ENCODE assay signal across 1 cellular context in the genomic region with DNA sequence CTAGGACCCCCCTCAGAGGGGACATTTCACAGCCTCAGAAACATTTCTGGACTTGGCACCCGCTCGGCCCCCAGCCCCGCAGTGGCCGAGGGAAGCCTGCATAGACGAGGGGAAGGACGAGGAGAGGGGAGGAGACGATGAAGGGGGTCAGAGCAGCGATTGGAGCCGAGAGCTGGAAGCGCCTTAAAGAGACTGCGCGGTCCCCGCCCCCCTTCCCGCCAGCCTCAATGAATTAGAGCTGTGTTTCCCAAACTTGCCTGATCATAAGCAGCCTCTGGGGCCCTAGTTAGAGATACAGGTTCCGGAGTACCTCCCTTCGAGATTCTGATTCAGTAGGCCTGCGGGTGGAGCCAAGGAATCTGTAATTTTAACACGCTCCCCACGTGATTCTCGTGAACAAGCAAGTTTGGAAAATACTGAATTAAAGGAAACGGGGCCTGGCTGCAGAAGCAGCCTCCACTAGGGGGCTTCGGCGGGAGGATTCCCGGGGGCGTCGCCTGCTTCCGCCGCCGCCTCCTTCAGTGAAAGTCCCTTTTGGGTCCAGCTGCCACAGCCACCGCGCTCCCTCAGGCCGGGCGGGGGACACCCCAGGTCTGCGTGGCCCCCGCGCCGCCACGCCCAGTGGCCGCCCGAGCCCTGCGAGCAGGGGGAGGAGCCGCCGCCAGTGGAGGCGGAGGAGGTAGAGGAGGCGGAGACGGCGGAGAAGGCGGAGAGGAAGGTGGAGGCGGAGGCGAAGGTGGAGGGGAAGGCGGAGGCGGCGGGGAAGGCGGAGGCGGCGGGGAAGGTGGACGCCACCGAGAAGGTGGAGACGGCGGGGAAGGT.
TF ChIP-seq lines count a peak whose summit lies in the region.

A gene (plus strand): TSS at position 651 of the 822 bp plus-strand sequence. CDS start 824 bp downstream, outside the sequence.

TF ChIP-seq in GM12878, 131 proteins besides CTCF, POLR2A, EP300 and RAD21 (continued from another document and continues in another):
- TF ChIP-seq, protein P1, sequence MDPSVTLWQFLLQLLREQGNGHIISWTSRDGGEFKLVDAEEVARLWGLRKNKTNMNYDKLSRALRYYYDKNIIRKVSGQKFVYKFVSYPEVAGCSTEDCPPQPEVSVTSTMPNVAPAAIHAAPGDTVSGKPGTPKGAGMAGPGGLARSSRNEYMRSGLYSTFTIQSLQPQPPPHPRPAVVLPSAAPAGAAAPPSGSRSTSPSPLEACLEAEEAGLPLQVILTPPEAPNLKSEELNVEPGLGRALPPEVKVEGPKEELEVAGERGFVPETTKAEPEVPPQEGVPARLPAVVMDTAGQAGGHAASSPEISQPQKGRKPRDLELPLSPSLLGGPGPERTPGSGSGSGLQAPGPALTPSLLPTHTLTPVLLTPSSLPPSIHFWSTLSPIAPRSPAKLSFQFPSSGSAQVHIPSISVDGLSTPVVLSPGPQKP (IDR thresholded peaks at IDR 0.05; ENCODE audit: low read depth, low read length) = no peak
- TF ChIP-seq, protein P2, sequence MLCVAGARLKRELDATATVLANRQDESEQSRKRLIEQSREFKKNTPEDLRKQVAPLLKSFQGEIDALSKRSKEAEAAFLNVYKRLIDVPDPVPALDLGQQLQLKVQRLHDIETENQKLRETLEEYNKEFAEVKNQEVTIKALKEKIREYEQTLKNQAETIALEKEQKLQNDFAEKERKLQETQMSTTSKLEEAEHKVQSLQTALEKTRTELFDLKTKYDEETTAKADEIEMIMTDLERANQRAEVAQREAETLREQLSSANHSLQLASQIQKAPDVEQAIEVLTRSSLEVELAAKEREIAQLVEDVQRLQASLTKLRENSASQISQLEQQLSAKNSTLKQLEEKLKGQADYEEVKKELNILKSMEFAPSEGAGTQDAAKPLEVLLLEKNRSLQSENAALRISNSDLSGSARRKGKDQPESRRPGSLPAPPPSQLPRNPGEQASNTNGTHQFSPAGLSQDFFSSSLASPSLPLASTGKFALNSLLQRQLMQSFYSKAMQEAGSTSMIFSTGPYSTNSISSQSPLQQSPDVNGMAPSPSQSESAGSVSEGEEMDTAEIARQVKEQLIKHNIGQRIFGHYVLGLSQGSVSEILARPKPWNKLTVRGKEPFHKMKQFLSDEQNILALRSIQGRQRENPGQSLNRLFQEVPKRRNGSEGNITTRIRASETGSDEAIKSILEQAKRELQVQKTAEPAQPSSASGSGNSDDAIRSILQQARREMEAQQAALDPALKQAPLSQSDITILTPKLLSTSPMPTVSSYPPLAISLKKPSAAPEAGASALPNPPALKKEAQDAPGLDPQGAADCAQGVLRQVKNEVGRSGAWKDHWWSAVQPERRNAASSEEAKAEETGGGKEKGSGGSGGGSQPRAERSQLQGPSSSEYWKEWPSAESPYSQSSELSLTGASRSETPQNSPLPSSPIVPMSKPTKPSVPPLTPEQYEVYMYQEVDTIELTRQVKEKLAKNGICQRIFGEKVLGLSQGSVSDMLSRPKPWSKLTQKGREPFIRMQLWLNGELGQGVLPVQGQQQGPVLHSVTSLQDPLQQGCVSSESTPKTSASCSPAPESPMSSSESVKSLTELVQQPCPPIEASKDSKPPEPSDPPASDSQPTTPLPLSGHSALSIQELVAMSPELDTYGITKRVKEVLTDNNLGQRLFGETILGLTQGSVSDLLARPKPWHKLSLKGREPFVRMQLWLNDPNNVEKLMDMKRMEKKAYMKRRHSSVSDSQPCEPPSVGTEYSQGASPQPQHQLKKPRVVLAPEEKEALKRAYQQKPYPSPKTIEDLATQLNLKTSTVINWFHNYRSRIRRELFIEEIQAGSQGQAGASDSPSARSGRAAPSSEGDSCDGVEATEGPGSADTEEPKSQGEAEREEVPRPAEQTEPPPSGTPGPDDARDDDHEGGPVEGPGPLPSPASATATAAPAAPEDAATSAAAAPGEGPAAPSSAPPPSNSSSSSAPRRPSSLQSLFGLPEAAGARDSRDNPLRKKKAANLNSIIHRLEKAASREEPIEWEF (IDR thresholded peaks at IDR 0.05; ENCODE audit: insufficient replicate concordance, low read depth, low read length) = no peak
- no peak for TF ChIP-seq MEF2A (IDR thresholded peaks at IDR 0.05; ENCODE audit: insufficient read depth, low read depth, low read length)
- no peak for TF ChIP-seq NFXL1 (IDR thresholded peaks at IDR 0.05; ENCODE audit: borderline replicate concordance)
- TF ChIP-seq, protein P3, sequence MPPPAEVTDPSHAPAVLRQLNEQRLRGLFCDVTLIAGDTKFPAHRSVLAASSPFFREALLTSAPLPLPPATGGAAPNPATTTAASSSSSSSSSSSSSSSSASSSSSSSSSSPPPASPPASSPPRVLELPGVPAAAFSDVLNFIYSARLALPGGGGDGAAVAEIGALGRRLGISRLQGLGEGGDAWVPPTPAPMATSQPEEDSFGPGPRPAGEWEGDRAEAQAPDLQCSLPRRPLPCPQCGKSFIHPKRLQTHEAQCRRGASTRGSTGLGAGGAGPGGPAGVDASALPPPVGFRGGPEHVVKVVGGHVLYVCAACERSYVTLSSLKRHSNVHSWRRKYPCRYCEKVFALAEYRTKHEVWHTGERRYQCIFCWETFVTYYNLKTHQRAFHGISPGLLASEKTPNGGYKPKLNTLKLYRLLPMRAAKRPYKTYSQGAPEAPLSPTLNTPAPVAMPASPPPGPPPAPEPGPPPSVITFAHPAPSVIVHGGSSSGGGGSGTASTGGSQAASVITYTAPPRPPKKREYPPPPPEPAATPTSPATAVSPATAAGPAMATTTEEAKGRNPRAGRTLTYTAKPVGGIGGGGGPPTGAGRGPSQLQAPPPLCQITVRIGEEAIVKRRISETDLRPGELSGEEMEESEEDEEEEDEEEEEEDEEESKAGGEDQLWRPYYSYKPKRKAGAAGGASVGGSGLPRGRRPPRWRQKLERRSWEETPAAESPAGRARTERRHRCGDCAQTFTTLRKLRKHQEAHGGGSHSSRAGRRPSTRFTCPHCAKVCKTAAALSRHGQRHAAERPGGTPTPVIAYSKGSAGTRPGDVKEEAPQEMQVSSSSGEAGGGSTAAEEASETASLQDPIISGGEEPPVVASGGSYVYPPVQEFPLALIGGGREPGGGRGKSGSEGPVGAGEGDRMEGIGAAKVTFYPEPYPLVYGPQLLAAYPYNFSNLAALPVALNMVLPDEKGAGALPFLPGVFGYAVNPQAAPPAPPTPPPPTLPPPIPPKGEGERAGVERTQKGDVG (CRISPR knock-in tag; IDR thresholded peaks at IDR 0.05) = no peak
- TF ChIP-seq ATF7 (IDR thresholded peaks at IDR 0.05; ENCODE audit: low read depth) = 0 out of 2 replicates have a peak, but pooled peaks have one; percentile 35
- peak in 1 of 2 experiments; percentile 50; a peak in 1 of 4 replicates for TF ChIP-seq BHLHE40 (IDR thresholded peaks at IDR 0.05; ENCODE audit: borderline replicate concordance in 1 of 2, low read depth in 2 of 2, low read length in 1 of 2)
- TF ChIP-seq, protein P4, sequence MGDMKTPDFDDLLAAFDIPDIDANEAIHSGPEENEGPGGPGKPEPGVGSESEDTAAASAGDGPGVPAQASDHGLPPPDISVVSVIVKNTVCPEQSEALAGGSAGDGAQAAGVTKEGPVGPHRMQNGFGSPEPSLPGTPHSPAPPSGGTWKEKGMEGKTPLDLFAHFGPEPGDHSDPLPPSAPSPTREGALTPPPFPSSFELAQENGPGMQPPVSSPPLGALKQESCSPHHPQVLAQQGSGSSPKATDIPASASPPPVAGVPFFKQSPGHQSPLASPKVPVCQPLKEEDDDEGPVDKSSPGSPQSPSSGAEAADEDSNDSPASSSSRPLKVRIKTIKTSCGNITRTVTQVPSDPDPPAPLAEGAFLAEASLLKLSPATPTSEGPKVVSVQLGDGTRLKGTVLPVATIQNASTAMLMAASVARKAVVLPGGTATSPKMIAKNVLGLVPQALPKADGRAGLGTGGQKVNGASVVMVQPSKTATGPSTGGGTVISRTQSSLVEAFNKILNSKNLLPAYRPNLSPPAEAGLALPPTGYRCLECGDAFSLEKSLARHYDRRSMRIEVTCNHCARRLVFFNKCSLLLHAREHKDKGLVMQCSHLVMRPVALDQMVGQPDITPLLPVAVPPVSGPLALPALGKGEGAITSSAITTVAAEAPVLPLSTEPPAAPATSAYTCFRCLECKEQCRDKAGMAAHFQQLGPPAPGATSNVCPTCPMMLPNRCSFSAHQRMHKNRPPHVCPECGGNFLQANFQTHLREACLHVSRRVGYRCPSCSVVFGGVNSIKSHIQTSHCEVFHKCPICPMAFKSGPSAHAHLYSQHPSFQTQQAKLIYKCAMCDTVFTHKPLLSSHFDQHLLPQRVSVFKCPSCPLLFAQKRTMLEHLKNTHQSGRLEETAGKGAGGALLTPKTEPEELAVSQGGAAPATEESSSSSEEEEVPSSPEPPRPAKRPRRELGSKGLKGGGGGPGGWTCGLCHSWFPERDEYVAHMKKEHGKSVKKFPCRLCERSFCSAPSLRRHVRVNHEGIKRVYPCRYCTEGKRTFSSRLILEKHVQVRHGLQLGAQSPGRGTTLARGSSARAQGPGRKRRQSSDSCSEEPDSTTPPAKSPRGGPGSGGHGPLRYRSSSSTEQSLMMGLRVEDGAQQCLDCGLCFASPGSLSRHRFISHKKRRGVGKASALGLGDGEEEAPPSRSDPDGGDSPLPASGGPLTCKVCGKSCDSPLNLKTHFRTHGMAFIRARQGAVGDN (IDR thresholded peaks at IDR 0.05) = no peak
- TF ChIP-seq SMARCA5 (IDR thresholded peaks at IDR 0.05) = 0 out of 2 replicates have a peak, but pooled peaks have one; percentile 22
- TF ChIP-seq RBBP5 (conservative IDR thresholded peaks at IDR 0.05) = no peak
- no peak for TF ChIP-seq MXI1 (IDR thresholded peaks at IDR 0.05; ENCODE audit: low read depth, low read length)
- TF ChIP-seq, protein P5, sequence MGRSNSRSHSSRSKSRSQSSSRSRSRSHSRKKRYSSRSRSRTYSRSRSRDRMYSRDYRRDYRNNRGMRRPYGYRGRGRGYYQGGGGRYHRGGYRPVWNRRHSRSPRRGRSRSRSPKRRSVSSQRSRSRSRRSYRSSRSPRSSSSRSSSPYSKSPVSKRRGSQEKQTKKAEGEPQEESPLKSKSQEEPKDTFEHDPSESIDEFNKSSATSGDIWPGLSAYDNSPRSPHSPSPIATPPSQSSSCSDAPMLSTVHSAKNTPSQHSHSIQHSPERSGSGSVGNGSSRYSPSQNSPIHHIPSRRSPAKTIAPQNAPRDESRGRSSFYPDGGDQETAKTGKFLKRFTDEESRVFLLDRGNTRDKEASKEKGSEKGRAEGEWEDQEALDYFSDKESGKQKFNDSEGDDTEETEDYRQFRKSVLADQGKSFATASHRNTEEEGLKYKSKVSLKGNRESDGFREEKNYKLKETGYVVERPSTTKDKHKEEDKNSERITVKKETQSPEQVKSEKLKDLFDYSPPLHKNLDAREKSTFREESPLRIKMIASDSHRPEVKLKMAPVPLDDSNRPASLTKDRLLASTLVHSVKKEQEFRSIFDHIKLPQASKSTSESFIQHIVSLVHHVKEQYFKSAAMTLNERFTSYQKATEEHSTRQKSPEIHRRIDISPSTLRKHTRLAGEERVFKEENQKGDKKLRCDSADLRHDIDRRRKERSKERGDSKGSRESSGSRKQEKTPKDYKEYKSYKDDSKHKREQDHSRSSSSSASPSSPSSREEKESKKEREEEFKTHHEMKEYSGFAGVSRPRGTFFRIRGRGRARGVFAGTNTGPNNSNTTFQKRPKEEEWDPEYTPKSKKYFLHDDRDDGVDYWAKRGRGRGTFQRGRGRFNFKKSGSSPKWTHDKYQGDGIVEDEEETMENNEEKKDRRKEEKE (IDR thresholded peaks at IDR 0.05) = no peak
- no peak for TF ChIP-seq RUNX3 (IDR thresholded peaks at IDR 0.05; ENCODE audit: low read length)
- no peak for TF ChIP-seq STAT1 (conservative IDR thresholded peaks at IDR 0.05)
- TF ChIP-seq EED (IDR thresholded peaks at IDR 0.05; ENCODE audit: low read depth) = peak; percentile 47; the same call in 1 of the 2 replicates
- TF ChIP-seq IRF4 (IDR thresholded peaks at IDR 0.05; ENCODE audit: low read depth, low read length) = no peak
- TF ChIP-seq, protein P6, sequence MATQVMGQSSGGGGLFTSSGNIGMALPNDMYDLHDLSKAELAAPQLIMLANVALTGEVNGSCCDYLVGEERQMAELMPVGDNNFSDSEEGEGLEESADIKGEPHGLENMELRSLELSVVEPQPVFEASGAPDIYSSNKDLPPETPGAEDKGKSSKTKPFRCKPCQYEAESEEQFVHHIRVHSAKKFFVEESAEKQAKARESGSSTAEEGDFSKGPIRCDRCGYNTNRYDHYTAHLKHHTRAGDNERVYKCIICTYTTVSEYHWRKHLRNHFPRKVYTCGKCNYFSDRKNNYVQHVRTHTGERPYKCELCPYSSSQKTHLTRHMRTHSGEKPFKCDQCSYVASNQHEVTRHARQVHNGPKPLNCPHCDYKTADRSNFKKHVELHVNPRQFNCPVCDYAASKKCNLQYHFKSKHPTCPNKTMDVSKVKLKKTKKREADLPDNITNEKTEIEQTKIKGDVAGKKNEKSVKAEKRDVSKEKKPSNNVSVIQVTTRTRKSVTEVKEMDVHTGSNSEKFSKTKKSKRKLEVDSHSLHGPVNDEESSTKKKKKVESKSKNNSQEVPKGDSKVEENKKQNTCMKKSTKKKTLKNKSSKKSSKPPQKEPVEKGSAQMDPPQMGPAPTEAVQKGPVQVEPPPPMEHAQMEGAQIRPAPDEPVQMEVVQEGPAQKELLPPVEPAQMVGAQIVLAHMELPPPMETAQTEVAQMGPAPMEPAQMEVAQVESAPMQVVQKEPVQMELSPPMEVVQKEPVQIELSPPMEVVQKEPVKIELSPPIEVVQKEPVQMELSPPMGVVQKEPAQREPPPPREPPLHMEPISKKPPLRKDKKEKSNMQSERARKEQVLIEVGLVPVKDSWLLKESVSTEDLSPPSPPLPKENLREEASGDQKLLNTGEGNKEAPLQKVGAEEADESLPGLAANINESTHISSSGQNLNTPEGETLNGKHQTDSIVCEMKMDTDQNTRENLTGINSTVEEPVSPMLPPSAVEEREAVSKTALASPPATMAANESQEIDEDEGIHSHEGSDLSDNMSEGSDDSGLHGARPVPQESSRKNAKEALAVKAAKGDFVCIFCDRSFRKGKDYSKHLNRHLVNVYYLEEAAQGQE (IDR thresholded peaks at IDR 0.05; ENCODE audit: low read depth, low read length) = no peak
- 0 out of 2 replicates have a peak, but pooled peaks have one; percentile 11 for TF ChIP-seq CREB1 (IDR thresholded peaks at IDR 0.05; ENCODE audit: low read depth)
- TF ChIP-seq ZNF384 (IDR thresholded peaks at IDR 0.05; ENCODE audit: borderline replicate concordance, low read depth, low read length) = no peak
- no peak for TF ChIP-seq ZNF622 (IDR thresholded peaks at IDR 0.05)
- no peak for TF ChIP-seq JUND (IDR thresholded peaks at IDR 0.05; ENCODE audit: low read depth, low read length)
- no peak for TF ChIP-seq EZH2 (IDR thresholded peaks at IDR 0.05; ENCODE audit: borderline replicate concordance, control insufficient read depth, low read depth, low read length)
- no peak for TF ChIP-seq POLR2AphosphoS5 (IDR thresholded peaks at IDR 0.05; ENCODE audit: low read length)
- TF ChIP-seq, protein P7, sequence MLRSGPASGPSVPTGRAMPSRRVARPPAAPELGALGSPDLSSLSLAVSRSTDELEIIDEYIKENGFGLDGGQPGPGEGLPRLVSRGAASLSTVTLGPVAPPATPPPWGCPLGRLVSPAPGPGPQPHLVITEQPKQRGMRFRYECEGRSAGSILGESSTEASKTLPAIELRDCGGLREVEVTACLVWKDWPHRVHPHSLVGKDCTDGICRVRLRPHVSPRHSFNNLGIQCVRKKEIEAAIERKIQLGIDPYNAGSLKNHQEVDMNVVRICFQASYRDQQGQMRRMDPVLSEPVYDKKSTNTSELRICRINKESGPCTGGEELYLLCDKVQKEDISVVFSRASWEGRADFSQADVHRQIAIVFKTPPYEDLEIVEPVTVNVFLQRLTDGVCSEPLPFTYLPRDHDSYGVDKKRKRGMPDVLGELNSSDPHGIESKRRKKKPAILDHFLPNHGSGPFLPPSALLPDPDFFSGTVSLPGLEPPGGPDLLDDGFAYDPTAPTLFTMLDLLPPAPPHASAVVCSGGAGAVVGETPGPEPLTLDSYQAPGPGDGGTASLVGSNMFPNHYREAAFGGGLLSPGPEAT (IDR thresholded peaks at IDR 0.05; ENCODE audit: low read depth) = no peak
- no peak for TF ChIP-seq SIN3A (IDR thresholded peaks at IDR 0.05; ENCODE audit: low read depth, low read length)
- peak; percentile 59; the same call in 1 of the 2 replicates for TF ChIP-seq IKZF1 (conservative IDR thresholded peaks at IDR 0.05)
- no peak for TF ChIP-seq NR2C1 (IDR thresholded peaks at IDR 0.05)
- peak; percentile 32; the same call in 1 of the 2 replicates for TF ChIP-seq DPF2 (IDR thresholded peaks at IDR 0.05)
- no peak for TF ChIP-seq MYC (IDR thresholded peaks at IDR 0.05; ENCODE audit: insufficient read depth, insufficient read length, insufficient replicate concordance, low read length, severe bottlenecking)
